1 cellular context compared by ENCODE assay signal in the genomic region with DNA sequence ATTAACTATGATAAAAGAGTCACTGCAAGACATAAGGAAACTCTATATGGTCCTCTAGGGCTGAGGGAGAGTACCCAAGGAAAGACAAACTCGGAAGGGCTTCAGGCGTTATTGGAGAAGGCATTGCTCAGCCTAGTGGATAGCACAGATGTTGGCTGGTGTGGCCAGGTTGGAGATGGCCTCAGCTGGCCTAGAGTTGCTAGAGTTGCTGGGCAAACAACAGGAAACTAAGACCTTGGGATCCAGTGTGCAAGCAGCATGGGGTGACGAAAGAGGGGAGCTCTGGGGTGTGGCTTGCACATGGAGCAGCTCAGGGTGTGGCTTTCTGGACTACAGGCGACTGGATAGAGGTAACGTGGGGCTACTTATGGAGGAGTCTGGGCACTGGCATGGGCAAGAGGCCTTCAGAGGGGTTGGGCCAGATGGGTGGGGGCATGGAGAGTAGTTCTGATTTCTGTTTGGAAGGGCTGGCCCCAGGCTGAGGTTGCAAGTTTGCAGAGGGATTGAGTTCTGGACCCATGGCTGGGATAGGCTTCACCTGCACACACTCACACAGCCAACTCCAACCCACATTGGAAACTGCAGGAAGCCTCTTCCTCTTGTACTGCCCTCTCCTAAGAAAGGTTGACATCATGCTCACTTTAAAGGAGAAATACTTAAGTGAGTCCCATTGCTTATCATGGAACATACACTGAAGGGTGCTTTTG.
A peak's percentile ranks its signal among the peaks of the same experiment; 100 is the strongest.
TF ChIP-seq lines count a peak whose summit lies in the region.

No MANE protein-coding gene starts in this region.

TF ChIP-seq in HepG2, 621 proteins besides CTCF, POLR2A, EP300 and RAD21 (continued from another document and continues in another):
- TF ChIP-seq, protein P1, sequence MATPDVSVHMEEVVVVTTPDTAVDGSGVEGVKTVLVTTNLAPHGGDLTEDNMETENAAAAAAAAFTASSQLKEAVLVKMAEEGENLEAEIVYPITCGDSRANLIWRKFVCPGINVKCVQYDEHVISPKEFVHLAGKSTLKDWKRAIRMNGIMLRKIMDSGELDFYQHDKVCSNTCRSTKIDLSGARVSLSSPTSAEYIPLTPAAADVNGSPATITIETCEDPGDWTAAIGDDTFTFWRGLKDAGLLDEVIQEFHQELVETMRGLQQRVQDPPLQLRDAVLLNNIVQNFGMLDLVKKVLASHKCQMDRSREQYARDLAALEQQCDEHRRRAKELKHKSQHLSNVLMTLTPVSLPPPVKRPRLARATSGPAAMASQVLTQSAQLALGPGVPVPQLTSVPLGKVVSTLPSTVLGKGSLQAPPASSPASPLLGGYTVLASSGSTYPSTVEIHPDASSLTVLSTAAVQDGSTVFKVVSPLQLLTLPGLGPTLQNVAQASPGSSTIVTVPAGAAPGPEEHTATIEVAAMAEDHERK (CRISPR knock-in tag; IDR thresholded peaks at IDR 0.05; ENCODE audit: low read depth) = no peak
- peak; percentile 82; the same call in 1 of the 2 replicates for TF ChIP-seq TSC22D2 (CRISPR knock-in tag; IDR thresholded peaks at IDR 0.05; ENCODE audit: borderline replicate concordance)
- TF ChIP-seq, protein P2, sequence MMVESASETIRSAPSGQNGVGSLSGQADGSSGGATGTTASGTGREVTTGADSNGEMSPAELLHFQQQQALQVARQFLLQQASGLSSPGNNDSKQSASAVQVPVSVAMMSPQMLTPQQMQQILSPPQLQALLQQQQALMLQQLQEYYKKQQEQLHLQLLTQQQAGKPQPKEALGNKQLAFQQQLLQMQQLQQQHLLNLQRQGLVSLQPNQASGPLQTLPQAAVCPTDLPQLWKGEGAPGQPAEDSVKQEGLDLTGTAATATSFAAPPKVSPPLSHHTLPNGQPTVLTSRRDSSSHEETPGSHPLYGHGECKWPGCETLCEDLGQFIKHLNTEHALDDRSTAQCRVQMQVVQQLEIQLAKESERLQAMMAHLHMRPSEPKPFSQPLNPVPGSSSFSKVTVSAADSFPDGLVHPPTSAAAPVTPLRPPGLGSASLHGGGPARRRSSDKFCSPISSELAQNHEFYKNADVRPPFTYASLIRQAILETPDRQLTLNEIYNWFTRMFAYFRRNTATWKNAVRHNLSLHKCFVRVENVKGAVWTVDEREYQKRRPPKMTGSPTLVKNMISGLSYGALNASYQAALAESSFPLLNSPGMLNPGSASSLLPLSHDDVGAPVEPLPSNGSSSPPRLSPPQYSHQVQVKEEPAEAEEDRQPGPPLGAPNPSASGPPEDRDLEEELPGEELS (CRISPR knock-in tag; IDR thresholded peaks at IDR 0.05) = no peak
- TF ChIP-seq ZKSCAN5 (CRISPR knock-in tag; IDR thresholded peaks at IDR 0.05) = no peak
- no peak for TF ChIP-seq NR2C2 (CRISPR knock-in tag; IDR thresholded peaks at IDR 0.05; ENCODE audit: borderline replicate concordance)
- TF ChIP-seq NR3C1 (CRISPR knock-in tag; IDR thresholded peaks at IDR 0.05) = no peak
- TF ChIP-seq ZNF660 (CRISPR knock-in tag; IDR thresholded peaks at IDR 0.05; ENCODE audit: borderline replicate concordance, low read depth) = no peak
- 0 out of 2 replicates have a peak, but pooled peaks have one; percentile 60 for TF ChIP-seq IRX3 (CRISPR knock-in tag; IDR thresholded peaks at IDR 0.05; ENCODE audit: borderline replicate concordance, low read depth)
- no peak for TF ChIP-seq IKZF1 (IDR thresholded peaks at IDR 0.05)
- TF ChIP-seq ZMYM2 (CRISPR knock-in tag; IDR thresholded peaks at IDR 0.05) = no peak
- TF ChIP-seq, protein P3, sequence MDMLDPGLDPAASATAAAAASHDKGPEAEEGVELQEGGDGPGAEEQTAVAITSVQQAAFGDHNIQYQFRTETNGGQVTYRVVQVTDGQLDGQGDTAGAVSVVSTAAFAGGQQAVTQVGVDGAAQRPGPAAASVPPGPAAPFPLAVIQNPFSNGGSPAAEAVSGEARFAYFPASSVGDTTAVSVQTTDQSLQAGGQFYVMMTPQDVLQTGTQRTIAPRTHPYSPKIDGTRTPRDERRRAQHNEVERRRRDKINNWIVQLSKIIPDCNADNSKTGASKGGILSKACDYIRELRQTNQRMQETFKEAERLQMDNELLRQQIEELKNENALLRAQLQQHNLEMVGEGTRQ (IDR thresholded peaks at IDR 0.05; ENCODE audit: low read depth, low read length) = no peak
- TF ChIP-seq, protein P3 (CRISPR knock-in tag; IDR thresholded peaks at IDR 0.05; ENCODE audit: borderline replicate concordance) = no peak
- no peak for TF ChIP-seq STAT5B (CRISPR knock-in tag; IDR thresholded peaks at IDR 0.05)
- TF ChIP-seq ZBTB8A (CRISPR knock-in tag; IDR thresholded peaks at IDR 0.05; ENCODE audit: borderline replicate concordance, low read depth) = no peak
- TF ChIP-seq ZNF616 (CRISPR knock-in tag; IDR thresholded peaks at IDR 0.05; ENCODE audit: low read depth) = no peak
- TF ChIP-seq ZNF431 (CRISPR knock-in tag; IDR thresholded peaks at IDR 0.05; ENCODE audit: borderline replicate concordance, low read depth) = no peak
- TF ChIP-seq NBN (conservative IDR thresholded peaks at IDR 0.05) = no peak
- TF ChIP-seq ZFP62 (CRISPR knock-in tag; IDR thresholded peaks at IDR 0.05) = no peak
- TF ChIP-seq MTF2 (CRISPR knock-in tag; IDR thresholded peaks at IDR 0.05; ENCODE audit: borderline replicate concordance) = no peak
- TF ChIP-seq ATM (IDR thresholded peaks at IDR 0.05; ENCODE audit: borderline replicate concordance) = no peak
- TF ChIP-seq ZNF878 (CRISPR knock-in tag; IDR thresholded peaks at IDR 0.05) = peak; percentile 81
- no peak for TF ChIP-seq ZNF496 (CRISPR knock-in tag; IDR thresholded peaks at IDR 0.05; ENCODE audit: insufficient replicate concordance)
- no peak for TF ChIP-seq ELF4 (CRISPR knock-in tag; IDR thresholded peaks at IDR 0.05; ENCODE audit: borderline replicate concordance)
- no peak for TF ChIP-seq ZNF205 (CRISPR knock-in tag; IDR thresholded peaks at IDR 0.05)
- TF ChIP-seq MED13 (CRISPR knock-in tag; IDR thresholded peaks at IDR 0.05) = no peak
- TF ChIP-seq HNRNPLL (IDR thresholded peaks at IDR 0.05; ENCODE audit: low read depth, low read length, poor library complexity, severe bottlenecking) = peak; percentile 15
- no peak for TF ChIP-seq FOXC1 (CRISPR knock-in tag; IDR thresholded peaks at IDR 0.05; ENCODE audit: borderline replicate concordance)
- 0 out of 2 replicates have a peak, but pooled peaks have one; percentile 43 for TF ChIP-seq FOXO1 (CRISPR knock-in tag; IDR thresholded peaks at IDR 0.05)
- peak; percentile 43; the same call in 1 of the 2 replicates for TF ChIP-seq REPIN1 (CRISPR knock-in tag; IDR thresholded peaks at IDR 0.05; ENCODE audit: borderline replicate concordance, low read depth)
- TF ChIP-seq, protein P4, sequence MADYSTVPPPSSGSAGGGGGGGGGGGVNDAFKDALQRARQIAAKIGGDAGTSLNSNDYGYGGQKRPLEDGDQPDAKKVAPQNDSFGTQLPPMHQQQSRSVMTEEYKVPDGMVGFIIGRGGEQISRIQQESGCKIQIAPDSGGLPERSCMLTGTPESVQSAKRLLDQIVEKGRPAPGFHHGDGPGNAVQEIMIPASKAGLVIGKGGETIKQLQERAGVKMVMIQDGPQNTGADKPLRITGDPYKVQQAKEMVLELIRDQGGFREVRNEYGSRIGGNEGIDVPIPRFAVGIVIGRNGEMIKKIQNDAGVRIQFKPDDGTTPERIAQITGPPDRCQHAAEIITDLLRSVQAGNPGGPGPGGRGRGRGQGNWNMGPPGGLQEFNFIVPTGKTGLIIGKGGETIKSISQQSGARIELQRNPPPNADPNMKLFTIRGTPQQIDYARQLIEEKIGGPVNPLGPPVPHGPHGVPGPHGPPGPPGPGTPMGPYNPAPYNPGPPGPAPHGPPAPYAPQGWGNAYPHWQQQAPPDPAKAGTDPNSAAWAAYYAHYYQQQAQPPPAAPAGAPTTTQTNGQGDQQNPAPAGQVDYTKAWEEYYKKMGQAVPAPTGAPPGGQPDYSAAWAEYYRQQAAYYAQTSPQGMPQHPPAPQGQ (CRISPR knock-in tag; IDR thresholded peaks at IDR 0.05; ENCODE audit: borderline replicate concordance) = peak; percentile 42; the same call in 1 of the 2 replicates
- 0 out of 2 replicates have a peak, but pooled peaks have one; percentile 69 for TF ChIP-seq EEA1 (CRISPR knock-in tag; IDR thresholded peaks at IDR 0.05; ENCODE audit: borderline replicate concordance)
- no peak for TF ChIP-seq ZNF530 (CRISPR knock-in tag; IDR thresholded peaks at IDR 0.05; ENCODE audit: low read depth)
- no peak for TF ChIP-seq CAMTA2 (CRISPR knock-in tag; IDR thresholded peaks at IDR 0.05; ENCODE audit: borderline replicate concordance)
- peak; percentile 72; the same call in 1 of the 2 replicates for TF ChIP-seq HNRNPL (IDR thresholded peaks at IDR 0.05; ENCODE audit: low read depth, low read length)
- TF ChIP-seq, protein P5, sequence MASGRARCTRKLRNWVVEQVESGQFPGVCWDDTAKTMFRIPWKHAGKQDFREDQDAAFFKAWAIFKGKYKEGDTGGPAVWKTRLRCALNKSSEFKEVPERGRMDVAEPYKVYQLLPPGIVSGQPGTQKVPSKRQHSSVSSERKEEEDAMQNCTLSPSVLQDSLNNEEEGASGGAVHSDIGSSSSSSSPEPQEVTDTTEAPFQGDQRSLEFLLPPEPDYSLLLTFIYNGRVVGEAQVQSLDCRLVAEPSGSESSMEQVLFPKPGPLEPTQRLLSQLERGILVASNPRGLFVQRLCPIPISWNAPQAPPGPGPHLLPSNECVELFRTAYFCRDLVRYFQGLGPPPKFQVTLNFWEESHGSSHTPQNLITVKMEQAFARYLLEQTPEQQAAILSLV (CRISPR knock-in tag; IDR thresholded peaks at IDR 0.05; ENCODE audit: borderline replicate concordance) = peak; percentile 37; the same call in 1 of the 2 replicates
- TF ChIP-seq ZNF883 (CRISPR knock-in tag; IDR thresholded peaks at IDR 0.05; ENCODE audit: not compliant biosample characterization) = no peak
- no peak for TF ChIP-seq ARNTL (CRISPR knock-in tag; IDR thresholded peaks at IDR 0.05)
- TF ChIP-seq, protein P6, sequence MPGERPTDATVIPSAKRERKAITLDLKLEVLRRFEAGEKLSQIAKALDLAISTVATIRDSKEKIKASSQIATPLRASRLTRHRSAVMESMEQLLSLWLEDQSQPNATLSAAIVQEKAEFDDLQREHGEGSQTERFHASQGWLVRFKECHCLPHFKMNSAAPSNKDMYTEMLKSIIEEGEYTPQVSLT (CRISPR knock-in tag; IDR thresholded peaks at IDR 0.05; ENCODE audit: borderline replicate concordance, low read depth) = no peak
- TF ChIP-seq ZNF761 (CRISPR knock-in tag; conservative IDR thresholded peaks at IDR 0.05) = no peak
- TF ChIP-seq, protein P7, sequence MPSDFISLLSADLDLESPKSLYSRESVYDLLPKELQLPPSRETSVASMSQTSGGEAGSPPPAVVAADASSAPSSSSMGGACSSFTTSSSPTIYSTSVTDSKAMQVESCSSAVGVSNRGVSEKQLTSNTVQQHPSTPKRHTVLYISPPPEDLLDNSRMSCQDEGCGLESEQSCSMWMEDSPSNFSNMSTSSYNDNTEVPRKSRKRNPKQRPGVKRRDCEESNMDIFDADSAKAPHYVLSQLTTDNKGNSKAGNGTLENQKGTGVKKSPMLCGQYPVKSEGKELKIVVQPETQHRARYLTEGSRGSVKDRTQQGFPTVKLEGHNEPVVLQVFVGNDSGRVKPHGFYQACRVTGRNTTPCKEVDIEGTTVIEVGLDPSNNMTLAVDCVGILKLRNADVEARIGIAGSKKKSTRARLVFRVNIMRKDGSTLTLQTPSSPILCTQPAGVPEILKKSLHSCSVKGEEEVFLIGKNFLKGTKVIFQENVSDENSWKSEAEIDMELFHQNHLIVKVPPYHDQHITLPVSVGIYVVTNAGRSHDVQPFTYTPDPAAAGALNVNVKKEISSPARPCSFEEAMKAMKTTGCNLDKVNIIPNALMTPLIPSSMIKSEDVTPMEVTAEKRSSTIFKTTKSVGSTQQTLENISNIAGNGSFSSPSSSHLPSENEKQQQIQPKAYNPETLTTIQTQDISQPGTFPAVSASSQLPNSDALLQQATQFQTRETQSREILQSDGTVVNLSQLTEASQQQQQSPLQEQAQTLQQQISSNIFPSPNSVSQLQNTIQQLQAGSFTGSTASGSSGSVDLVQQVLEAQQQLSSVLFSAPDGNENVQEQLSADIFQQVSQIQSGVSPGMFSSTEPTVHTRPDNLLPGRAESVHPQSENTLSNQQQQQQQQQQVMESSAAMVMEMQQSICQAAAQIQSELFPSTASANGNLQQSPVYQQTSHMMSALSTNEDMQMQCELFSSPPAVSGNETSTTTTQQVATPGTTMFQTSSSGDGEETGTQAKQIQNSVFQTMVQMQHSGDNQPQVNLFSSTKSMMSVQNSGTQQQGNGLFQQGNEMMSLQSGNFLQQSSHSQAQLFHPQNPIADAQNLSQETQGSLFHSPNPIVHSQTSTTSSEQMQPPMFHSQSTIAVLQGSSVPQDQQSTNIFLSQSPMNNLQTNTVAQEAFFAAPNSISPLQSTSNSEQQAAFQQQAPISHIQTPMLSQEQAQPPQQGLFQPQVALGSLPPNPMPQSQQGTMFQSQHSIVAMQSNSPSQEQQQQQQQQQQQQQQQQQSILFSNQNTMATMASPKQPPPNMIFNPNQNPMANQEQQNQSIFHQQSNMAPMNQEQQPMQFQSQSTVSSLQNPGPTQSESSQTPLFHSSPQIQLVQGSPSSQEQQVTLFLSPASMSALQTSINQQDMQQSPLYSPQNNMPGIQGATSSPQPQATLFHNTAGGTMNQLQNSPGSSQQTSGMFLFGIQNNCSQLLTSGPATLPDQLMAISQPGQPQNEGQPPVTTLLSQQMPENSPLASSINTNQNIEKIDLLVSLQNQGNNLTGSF (CRISPR knock-in tag; IDR thresholded peaks at IDR 0.05) = no peak
- TF ChIP-seq, protein P8, sequence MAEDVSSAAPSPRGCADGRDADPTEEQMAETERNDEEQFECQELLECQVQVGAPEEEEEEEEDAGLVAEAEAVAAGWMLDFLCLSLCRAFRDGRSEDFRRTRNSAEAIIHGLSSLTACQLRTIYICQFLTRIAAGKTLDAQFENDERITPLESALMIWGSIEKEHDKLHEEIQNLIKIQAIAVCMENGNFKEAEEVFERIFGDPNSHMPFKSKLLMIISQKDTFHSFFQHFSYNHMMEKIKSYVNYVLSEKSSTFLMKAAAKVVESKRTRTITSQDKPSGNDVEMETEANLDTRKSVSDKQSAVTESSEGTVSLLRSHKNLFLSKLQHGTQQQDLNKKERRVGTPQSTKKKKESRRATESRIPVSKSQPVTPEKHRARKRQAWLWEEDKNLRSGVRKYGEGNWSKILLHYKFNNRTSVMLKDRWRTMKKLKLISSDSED (CRISPR knock-in tag; IDR thresholded peaks at IDR 0.05) = peak; percentile 84; the same call in 1 of the 2 replicates
- TF ChIP-seq CBX1 (IDR thresholded peaks at IDR 0.05; ENCODE audit: low read depth) = peak; percentile 71
- no peak for TF ChIP-seq FOXA1 (IDR thresholded peaks at IDR 0.05)
- no peak for TF ChIP-seq FOXA1 (CRISPR knock-in tag; IDR thresholded peaks at IDR 0.05)
- TF ChIP-seq ZNF543 (CRISPR knock-in tag; IDR thresholded peaks at IDR 0.05) = no peak
- TF ChIP-seq, protein P9, sequence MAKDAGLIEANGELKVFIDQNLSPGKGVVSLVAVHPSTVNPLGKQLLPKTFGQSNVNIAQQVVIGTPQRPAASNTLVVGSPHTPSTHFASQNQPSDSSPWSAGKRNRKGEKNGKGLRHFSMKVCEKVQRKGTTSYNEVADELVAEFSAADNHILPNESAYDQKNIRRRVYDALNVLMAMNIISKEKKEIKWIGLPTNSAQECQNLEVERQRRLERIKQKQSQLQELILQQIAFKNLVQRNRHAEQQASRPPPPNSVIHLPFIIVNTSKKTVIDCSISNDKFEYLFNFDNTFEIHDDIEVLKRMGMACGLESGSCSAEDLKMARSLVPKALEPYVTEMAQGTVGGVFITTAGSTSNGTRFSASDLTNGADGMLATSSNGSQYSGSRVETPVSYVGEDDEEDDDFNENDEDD (CRISPR knock-in tag; IDR thresholded peaks at IDR 0.05; ENCODE audit: borderline replicate concordance) = no peak
- TF ChIP-seq ZNF75D (CRISPR knock-in tag; IDR thresholded peaks at IDR 0.05; ENCODE audit: borderline replicate concordance) = no peak
